In the genomic region with DNA sequence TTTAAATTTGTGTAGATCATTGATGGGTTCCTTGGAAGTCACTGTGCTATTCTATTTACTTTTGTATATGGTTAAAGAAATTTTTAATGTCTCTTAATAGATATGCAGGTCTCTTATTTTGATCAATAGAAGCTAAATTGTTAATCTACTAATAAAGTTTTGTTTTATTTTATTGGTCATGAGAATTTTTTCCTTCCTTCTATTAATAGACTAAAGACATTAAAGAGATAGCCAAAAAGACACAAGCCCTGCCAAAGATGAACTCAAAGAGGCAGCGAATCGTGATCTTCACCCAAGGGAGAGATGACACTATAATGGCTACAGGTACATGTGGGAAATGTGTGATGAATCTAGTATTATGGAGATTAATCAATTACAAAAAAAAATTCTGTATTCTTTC, we compare ENCODE assay signal across 28 cellular contexts.
"Had no signal": no experiment of that assay in that cellular context is flagged by ENCODE, and none has a peak within 500 bp of the region (broad histone marks: within the 10 kb centered on the region; RNA-seq: fewer than 3 reads in every experiment).

No MANE protein-coding gene starts in this region.

- H3K4me2 ChIP-seq: neural progenitor cell, smooth muscle cell had no signal

- DNase-seq: natural killer cell; occipital lobe; ovary; posterior cingulate gyrus; psoas muscle; right cardiac atrium; right lobe of liver; sigmoid colon; spleen; stimulated activated CD4-positive, alpha-beta T cell treated with anti-CD3 and anti-CD28 coated beads, Interleukin-12 subunit alpha, Interleukin-12 subunit beta, amount 100 ng/mL, for 4 hours; stimulated activated CD4-positive, alpha-beta T cell treated with anti-CD3 and anti-CD28 coated beads, Interleukin-1b, Interleukin-23, amount 100 ng/mL, for 48 hours; stimulated activated CD4-positive, alpha-beta T cell treated with anti-CD3 and anti-CD28 coated beads, Interleukin-4, amount 100 ng/mL, for 1 hour; stimulated activated CD4-positive, alpha-beta T cell treated with anti-CD3 and anti-CD28 coated beads, Interleukin-4, amount 100 ng/mL, for 4 hours; stimulated activated CD8-positive, alpha-beta memory T cell treated with anti-CD3 and anti-CD28 coated beads, Interleukin-4, amount 100 ng/mL, for 48 hours; stimulated activated naive CD4-positive, alpha-beta T cell; stimulated activated naive CD8-positive, alpha-beta T cell treated with anti-CD3 and anti-CD28 coated beads, Interleukin-15, amount 100 ng/mL, for 72 hours; stimulated activated naive CD8-positive, alpha-beta T cell treated with anti-CD3 and anti-CD28 coated beads, Interleukin-15, Interleukin-2, amounts not matched to agents 100 U/mL and 50 U/mL, for 24 hours; substantia nigra; testis; tibial artery; transverse colon; upper lobe of right lung; uterus had no signal

- H3K4me1 ChIP-seq: neural progenitor cell, psoas muscle, right lobe of liver, suprapubic skin, transverse colon, upper lobe of right lung, uterus had no signal

- H2AFZ ChIP-seq: neural progenitor cell had no signal

- H3K36me3 ChIP-seq: neural progenitor cell, ovary, sigmoid colon, tibial artery, transverse colon, upper lobe of right lung, uterus had no signal

- H3K9ac ChIP-seq: neural progenitor cell, parathyroid adenoma had no signal

- H3K79me2 ChIP-seq: parathyroid adenoma had no signal

- H3K9me3 ChIP-seq: ovary, psoas muscle, right lobe of liver, sigmoid colon, testis, tibial artery, upper lobe of right lung had no signal

- H3K27ac ChIP-seq: neural progenitor cell, psoas muscle, suprapubic skin had no signal

- H3K4me3 ChIP-seq: neural progenitor cell, ovary, psoas muscle, right lobe of liver, sigmoid colon, smooth muscle cell, spleen, suprapubic skin, testis, transverse colon, upper lobe of right lung, uterus had no signal

- H3K27me3 ChIP-seq: neural progenitor cell, ovary, right lobe of liver, sigmoid colon, spleen, suprapubic skin, testis, tibial artery, transverse colon, upper lobe of right lung, uterus had no signal

- ATAC-seq: natural killer cell; psoas muscle; right cardiac atrium; right lobe of liver; stimulated activated memory B cell treated with anti-CD40 and anti-IgM and Interleukin-4, amounts not matched to agents 10 μg/mL and 1 μg/mL and 100 μg/mL, for 72 hours; stimulated activated naive CD8-positive, alpha-beta T cell treated with anti-CD3 and anti-CD28 coated beads, Interleukin-15, amount 100 ng/mL, for 72 hours; stimulated activated naive CD8-positive, alpha-beta T cell treated with anti-CD3 and anti-CD28 coated beads, Interleukin-15, Interleukin-2, amounts not matched to agents 100 U/mL and 50 U/mL, for 24 hours; upper lobe of right lung had no signal
